9 cellular contexts compared by ENCODE assay signal in genomic region chr6:158027590-158028285, GRCh38. TPM values are rescaled to one million over a fixed set of nuclear protein-coding genes. Genes with fewer than 3 reads are reported as not detected.
A peak's percentile ranks its signal among the peaks of the same experiment; 100 is the strongest.
DNase-seq lines count a peak whose midpoint lies in the region; ATAC-seq, FAIRE-seq and TF ChIP-seq lines count a peak whose summit lies in the region.
"Had no signal": no experiment of that assay in that cellular context is flagged by ENCODE, and none has a peak within 500 bp of the region (broad histone marks: within the 10 kb centered on the region; RNA-seq: fewer than 3 reads in every experiment).

No MANE protein-coding gene starts in this region.

- 95% methylated on average over 22 of the region's 22 CpGs for WGBS in HepG2 (ENCODE audit: low lambda C conversion rate)
- 62% methylated on average over 4 of the region's 22 CpGs for WGBS in right lobe of liver (ENCODE audit: insufficient coverage, low coverage, low lambda C conversion rate, missing lambda C conversion rate)

- peaks cover 69% of the 10 kb centered on the region for H3K4me1 ChIP-seq in HepG2 (ENCODE audit: insufficient read depth, low read length)
- no peaks in the 10 kb centered on the region for H3K4me1 ChIP-seq in right lobe of liver

- POLR2A ChIA-PET in HepG2 (lab: Yijun Ruan, JAX) = interaction anchor here (1.0 to 1.8 kb wide), 3 partner anchors 13 to 16 kb away, joined by 3 to 6 read pairs (median 4); no protein-coding TSS in a partner anchor

- H2AFZ ChIP-seq in HepG2 (ENCODE audit: low read length) = no peak overlapping the region

- peaks cover 0 to 8% (median 0%) of the 10 kb centered on the region in 5 experiments for H3K9me3 Mint-ChIP-seq in brain
- H3K9me3 Mint-ChIP-seq in mesothelial cell of epicardium = no peaks in the 10 kb centered on the region

- H3K27ac ChIP-seq in HepG2 (ENCODE audit: extremely low read length, insufficient read depth, low read length) = no peak overlapping the region
- H3K27ac ChIP-seq in right lobe of liver = peak overlapping the region in 1 of 3 donors; percentile 43

- H3K4me3 ChIP-seq in HepG2 (replicated peaks in 1 of 3; ENCODE audit: insufficient read depth in 1 of 3, low read depth in 2 of 3, low read length in 3 of 3) = no peak overlapping the region
- no peak overlapping the region for H3K4me3 ChIP-seq in right lobe of liver

- intact Hi-C loops in HepG2 (cut with micrococcal nuclease; ENCODE audit: unreplicated experiment) = no loop called here
- intact Hi-C loops in right lobe of liver (cut with DNase I) = no loop called here

- DNase-seq in HepG2 (ENCODE audit: low spot score) = no peak
- no peak for DNase-seq in right lobe of liver
- DNase-seq in mesothelial cell of epicardium (ENCODE audit: low spot score in 2 of 2, unreplicated experiment in 2 of 2) = no peak
- DNase-seq in SKM-1 treated with dmso at 0.1 percent for 144 hours (lab: John Stamatoyannopoulos, UW; ENCODE audit: unreplicated experiment) = no peak
- no peak for DNase-seq in T1000 (lab: John Stamatoyannopoulos, UW)
- DNase-seq: SIG-M5 had no signal

- no peaks in the 10 kb centered on the region for H3K9me3 ChIP-seq in HepG2 (ENCODE audit: low read length)
- H3K9me3 ChIP-seq in right lobe of liver = no peaks in the 10 kb centered on the region

- H3K9ac ChIP-seq in HepG2 (ENCODE audit: insufficient read depth, low read depth, low read length) = no peak overlapping the region

- no TSS peak for BruUV-seq in HepG2 (replicated peaks; lab: Mats Ljungman, UMichigan)

- H3K27me3 ChIP-seq in HepG2 (ENCODE audit: control insufficient read depth in 1 of 2, insufficient read depth in 2 of 2, low read length in 2 of 2) = no peaks in the 10 kb centered on the region
- H3K27me3 ChIP-seq in right lobe of liver = no peaks in the 10 kb centered on the region

- no peak for TF ChIP-seq EP300 in HepG2 (IDR thresholded peaks at IDR 0.05; ENCODE audit: low read depth in 2 of 2, low read length in 2 of 2)
- TF ChIP-seq EP300 in HepG2 (CRISPR knock-in tag; IDR thresholded peaks at IDR 0.05; ENCODE audit: borderline replicate concordance) = no peak

- no peak for TF ChIP-seq RAD21 in HepG2 (CRISPR knock-in tag; IDR thresholded peaks at IDR 0.05)

- CTCF ChIA-PET in HepG2 (lab: Yijun Ruan, JAX; ENCODE audit: low intra/inter-chr PET ratio, low total read pairs) = no interaction called here

- H3K36me3 ChIP-seq in HepG2 (replicated peaks in 1 of 2; ENCODE audit: control insufficient read depth in 1 of 2, insufficient read depth in 2 of 2, low read length in 2 of 2) = peaks cover 41 to 73% of the 10 kb centered on the region in 2 experiments
- no peaks in the 10 kb centered on the region for H3K36me3 ChIP-seq in right lobe of liver

- H3K27me3 Mint-ChIP-seq in brain (peaks cover 4% of the 10 kb centered on the region), mesothelial cell of epicardium (ENCODE audit: low read depth) (no peaks in the 10 kb centered on the region)

- in situ Hi-C loops in HepG2 (cut with HindIII; ENCODE audit: extremely low pct_ligation_motif_present, low pct_unique_long_range_greater_than_20kb) = no loop called here

- H3K79me2 ChIP-seq in HepG2 (ENCODE audit: insufficient read depth, low read length) = peaks cover 67% of the 10 kb centered on the region

- no peaks in the 10 kb centered on the region for H3K36me3 Mint-ChIP-seq in brain
- H3K36me3 Mint-ChIP-seq in mesothelial cell of epicardium = peaks cover 9% of the 10 kb centered on the region

- peak overlapping the region in 1 of 5 experiments; percentile 33 for H3K4me3 Mint-ChIP-seq in brain
- H3K4me3 Mint-ChIP-seq in mesothelial cell of epicardium = no peak overlapping the region

- H3K27ac Mint-ChIP-seq in brain (peak overlapping the region in 3 of 5 experiments; percentile 59 to 89 (median 64)), mesothelial cell of epicardium (peak overlapping the region; percentile 89)

- H4K20me1 ChIP-seq in HepG2 (ENCODE audit: insufficient read depth, low read length) = no peaks in the 10 kb centered on the region; the same call in 1 of the 2 replicates

- TF ChIP-seq CTCF in HepG2 (CRISPR knock-in tag; IDR thresholded peaks at IDR 0.05) (no peak), right lobe of liver (IDR thresholded peaks at IDR 0.05) (no peak), brain (conservative IDR thresholded peaks at IDR 0.05) (no peak), mesothelial cell of epicardium (IDR thresholded peaks at IDR 0.05; ENCODE audit: unreplicated experiment) (no peak)

- TF ChIP-seq POLR2A in HepG2 (IDR thresholded peaks at IDR 0.05; ENCODE audit: insufficient read depth in 1 of 2, low read depth in 2 of 2, low read length in 2 of 2) = no peak
- TF ChIP-seq POLR2A in right lobe of liver (IDR thresholded peaks at IDR 0.05) = no peak

- FAIRE-seq in HepG2 (lab: Jason Lieb, UNC) = no peak

- H3K4me1 Mint-ChIP-seq in brain = peaks cover 47% of the 10 kb centered on the region
- H3K4me1 Mint-ChIP-seq in mesothelial cell of epicardium = peaks cover 34% of the 10 kb centered on the region

- ATAC-seq in HepG2 (no peak), right lobe of liver (no peak), GM18511 (IDR thresholded peaks at IDR 0.05; ENCODE audit: unreplicated experiment) (no peak), GM21528 (IDR thresholded peaks at IDR 0.05; ENCODE audit: low FRiP score, unreplicated experiment) (no peak)

- H3K4me2 ChIP-seq in HepG2 (ENCODE audit: low read depth, low read length) = no peak overlapping the region

TF ChIP-seq in HepG2, 621 proteins besides CTCF, POLR2A, EP300 and RAD21:
- peak; percentile 70; the same call in 1 of the 2 replicates for TF ChIP-seq SSRP1 (CRISPR knock-in tag; IDR thresholded peaks at IDR 0.05)
- TF ChIP-seq ZBTB38 (CRISPR knock-in tag; IDR thresholded peaks at IDR 0.05) = peak; percentile 4; the same call in 1 of the 2 replicates
- TF ChIP-seq TCF7L2 (IDR thresholded peaks at IDR 0.05; ENCODE audit: low read depth, low read length) = no peak
- TF ChIP-seq ZNF746 (CRISPR knock-in tag; IDR thresholded peaks at IDR 0.05) = 0 out of 2 replicates have a peak, but pooled peaks have one; percentile 43
- no peak for TF ChIP-seq MYC (CRISPR knock-in tag; IDR thresholded peaks at IDR 0.05; ENCODE audit: borderline replicate concordance)
- TF ChIP-seq ATF3 (CRISPR knock-in tag; IDR thresholded peaks at IDR 0.05) = no peak
- 0 out of 2 replicates have a peak, but pooled peaks have one; percentile 37 for TF ChIP-seq FOXC1 (CRISPR knock-in tag; IDR thresholded peaks at IDR 0.05; ENCODE audit: borderline replicate concordance)
- TF ChIP-seq HNF4A (CRISPR knock-in tag; IDR thresholded peaks at IDR 0.05) = no peak
- no peak for TF ChIP-seq ZNF589 (CRISPR knock-in tag; conservative IDR thresholded peaks at IDR 0.05)
- TF ChIP-seq MED13 (CRISPR knock-in tag; IDR thresholded peaks at IDR 0.05) = no peak
- TF ChIP-seq HNF1B (CRISPR knock-in tag; IDR thresholded peaks at IDR 0.05) = no peak
- no peak for TF ChIP-seq KLF16 (CRISPR knock-in tag; IDR thresholded peaks at IDR 0.05)

RNA-seq across cellular contexts. Expression of gene SYNJ2, which starts 46.1 kb away (rescaled TPM):
- total RNA-seq in HepG2 (2016; rRNA removed; fragmentation: Illumina TruSeq; extraction: Trizol) = 39.0 and 39.1 TPM in 2 replicates
- 50.4 and 51.2 TPM in 2 replicates for total RNA-seq in HepG2 (2016; cell fraction: cytosol; rRNA removed; fragmentation: Illumina TruSeq; extraction: Trizol; ENCODE audit: low read depth)
- 32.6 and 44.6 TPM in 2 replicates for total RNA-seq in HepG2 (2016; cell fraction: insoluble cytoplasmic fraction; rRNA removed; fragmentation: Illumina TruSeq; extraction: Trizol)
- 52.4 and 52.9 TPM in 2 replicates for total RNA-seq in HepG2 (2016; cell fraction: membrane; rRNA removed; fragmentation: Illumina TruSeq; extraction: Trizol)
- total RNA-seq in HepG2 (2016; cell fraction: nucleus; rRNA removed; fragmentation: Illumina TruSeq; extraction: Trizol) = 33.3 and 38.2 TPM in 2 replicates
- 57.6 and 59.5 TPM in 2 replicates for polyA plus RNA-seq in HepG2 (2011; rRNA removed)
- polyA plus RNA-seq in HepG2 (2011; cell fraction: cytosol; rRNA removed) = 44.7 and 49.0 TPM in 2 replicates
- polyA plus RNA-seq in HepG2 (2011; cell fraction: nucleus; rRNA removed) = 85.9 and 86.7 TPM in 2 replicates
- 53.7 and 59.9 TPM in 2 replicates for polyA plus RNA-seq in HepG2 (2012)
- polyA plus RNA-seq in HepG2 (2016; cell fraction: cytosol; fragmentation: Illumina TruSeq; extraction: Trizol; ENCODE audit: low read depth) = 53.0 and 54.8 TPM in 2 replicates
- 28.2 and 29.0 TPM in 2 replicates for polyA plus RNA-seq in HepG2 (2016; cell fraction: insoluble cytoplasmic fraction; fragmentation: Illumina TruSeq; extraction: Trizol; ENCODE audit: low read depth)
- polyA plus RNA-seq in HepG2 (2016; cell fraction: membrane; fragmentation: Illumina TruSeq; extraction: Trizol; ENCODE audit: low read depth) = 41.5 and 42.8 TPM in 2 replicates
- 49.3 and 52.0 TPM in 2 replicates for polyA plus RNA-seq in HepG2 (2016; cell fraction: nucleus; fragmentation: Illumina TruSeq; extraction: Trizol; ENCODE audit: insufficient read depth, low read depth)
- 21.9 and 161 TPM in 2 replicates for polyA minus RNA-seq in HepG2 (2011; rRNA and poly(A)+ RNA removed; ENCODE audit: low replicate concordance)
- 57.2 and 71.5 TPM in 2 replicates for polyA minus RNA-seq in HepG2 (2011; cell fraction: cytosol; rRNA and poly(A)+ RNA removed)
- polyA minus RNA-seq in HepG2 (2011; cell fraction: nucleus; rRNA and poly(A)+ RNA removed) = 135 and 148 TPM in 2 replicates
- 1 to 10 TPM; 3.2 to 7.4 (median 4.2) TPM for total RNA-seq in right lobe of liver
- 17.9 TPM for polyA plus RNA-seq in brain (ENCODE audit: insufficient read depth, low read depth, low replicate concordance)
- 39.6 to 42.7 TPM (median 41.0 TPM) in 3 replicates for total RNA-seq in mesothelial cell of epicardium
